Comparison of ENCODE assay signal across 11 cellular contexts in genomic region chr2:12606472-12607000, GRCh38.
DNase-seq lines count a peak whose midpoint lies in the region; ATAC-seq and TF ChIP-seq lines count a peak whose summit lies in the region.
"Had no signal": no experiment of that assay in that cellular context is flagged by ENCODE, and none has a peak within 500 bp of the region (broad histone marks: within the 10 kb centered on the region; RNA-seq: fewer than 3 reads in every experiment).

No MANE protein-coding gene starts in this region.

- peak; percentile 80 for DNase-seq in COLO829 (ENCODE audit: low spot score)
- DNase-seq in epidermal melanocyte (ENCODE audit: insufficient read length, low spot score) = peak; percentile 33
- no peak for DNase-seq in activated T-cell treated with anti-CD3 and anti-CD28 coated beads, Interleukin-2, amount 50 U/mL, for 1 hour
- no peak for DNase-seq in NCI-H446 (lab: John Stamatoyannopoulos, UW)
- no peak for DNase-seq in left colon
- DNase-seq in ascending aorta (ENCODE audit: low spot score in 2 of 2) = no peak
- DNase-seq: effector CD8-positive, alpha-beta T cell; NCI-H146 had no signal

- H3K9me3 ChIP-seq in ascending aorta = no peaks in the 10 kb centered on the region
- H3K9me3 ChIP-seq: thoracic aorta had no signal

- intact Hi-C loops in left colon (cut with DNase I, micrococcal nuclease) = no loop called here
- intact Hi-C loops in ascending aorta (cut with DNase I) = no loop called here

- H3K27me3 ChIP-seq in ascending aorta = no peaks in the 10 kb centered on the region

- H3K27ac ChIP-seq in ascending aorta = no peak overlapping the region
- H3K27ac ChIP-seq: thoracic aorta had no signal

- H3K36me3 Mint-ChIP-seq in nephron (ENCODE audit: low read depth) = no peaks in the 10 kb centered on the region

- ATAC-seq in left colon = no peak

- no peak for TF ChIP-seq CTCF in nephron (IDR thresholded peaks at IDR 0.05; ENCODE audit: unreplicated experiment in 3 of 3)
- peak in 1 of 3 experiments; percentile 27 for TF ChIP-seq CTCF in ascending aorta (IDR thresholded peaks at IDR 0.05)

- peaks cover 3% of the 10 kb centered on the region in 2 donors for H3K4me1 ChIP-seq in ascending aorta

- no peak overlapping the region for H3K4me3 ChIP-seq in ascending aorta
- H3K4me3 ChIP-seq: thoracic aorta had no signal

- H3K36me3 ChIP-seq in ascending aorta = no peaks in the 10 kb centered on the region
- H3K36me3 ChIP-seq: thoracic aorta had no signal

- H3K27me3 Mint-ChIP-seq in nephron (ENCODE audit: low read depth) = peaks cover 3% of the 10 kb centered on the region

- peak overlapping the region; percentile 92 to 95 (median 93) for H3K27ac Mint-ChIP-seq in nephron

- H3K4me3 Mint-ChIP-seq in nephron = no peak overlapping the region

- H3K9me3 Mint-ChIP-seq in nephron = no peaks in the 10 kb centered on the region

- peaks cover 23% of the 10 kb centered on the region for H3K4me1 Mint-ChIP-seq in nephron

TF ChIP-seq in PFSK-1, 5 proteins besides CTCF, POLR2A, EP300 and RAD21:
- TF ChIP-seq TAF1 (IDR thresholded peaks at IDR 0.05; ENCODE audit: borderline replicate concordance, insufficient read depth, low read length) (peak; percentile 48; the same call in 1 of the 2 replicates), FOXP2 (optimal IDR thresholded peaks at IDR 0.05; ENCODE audit: borderline replicate concordance, extremely low read depth, extremely low read length, insufficient read depth) (no peak), POLR2AphosphoS5 (IDR thresholded peaks at IDR 0.05; ENCODE audit: low read depth, low read length) (peak; percentile 68), SIN3A (IDR thresholded peaks at IDR 0.05; ENCODE audit: borderline replicate concordance, insufficient read depth, low read length) (0 out of 2 replicates have a peak, but pooled peaks have one; percentile 36)
- TF ChIP-seq, protein P1, sequence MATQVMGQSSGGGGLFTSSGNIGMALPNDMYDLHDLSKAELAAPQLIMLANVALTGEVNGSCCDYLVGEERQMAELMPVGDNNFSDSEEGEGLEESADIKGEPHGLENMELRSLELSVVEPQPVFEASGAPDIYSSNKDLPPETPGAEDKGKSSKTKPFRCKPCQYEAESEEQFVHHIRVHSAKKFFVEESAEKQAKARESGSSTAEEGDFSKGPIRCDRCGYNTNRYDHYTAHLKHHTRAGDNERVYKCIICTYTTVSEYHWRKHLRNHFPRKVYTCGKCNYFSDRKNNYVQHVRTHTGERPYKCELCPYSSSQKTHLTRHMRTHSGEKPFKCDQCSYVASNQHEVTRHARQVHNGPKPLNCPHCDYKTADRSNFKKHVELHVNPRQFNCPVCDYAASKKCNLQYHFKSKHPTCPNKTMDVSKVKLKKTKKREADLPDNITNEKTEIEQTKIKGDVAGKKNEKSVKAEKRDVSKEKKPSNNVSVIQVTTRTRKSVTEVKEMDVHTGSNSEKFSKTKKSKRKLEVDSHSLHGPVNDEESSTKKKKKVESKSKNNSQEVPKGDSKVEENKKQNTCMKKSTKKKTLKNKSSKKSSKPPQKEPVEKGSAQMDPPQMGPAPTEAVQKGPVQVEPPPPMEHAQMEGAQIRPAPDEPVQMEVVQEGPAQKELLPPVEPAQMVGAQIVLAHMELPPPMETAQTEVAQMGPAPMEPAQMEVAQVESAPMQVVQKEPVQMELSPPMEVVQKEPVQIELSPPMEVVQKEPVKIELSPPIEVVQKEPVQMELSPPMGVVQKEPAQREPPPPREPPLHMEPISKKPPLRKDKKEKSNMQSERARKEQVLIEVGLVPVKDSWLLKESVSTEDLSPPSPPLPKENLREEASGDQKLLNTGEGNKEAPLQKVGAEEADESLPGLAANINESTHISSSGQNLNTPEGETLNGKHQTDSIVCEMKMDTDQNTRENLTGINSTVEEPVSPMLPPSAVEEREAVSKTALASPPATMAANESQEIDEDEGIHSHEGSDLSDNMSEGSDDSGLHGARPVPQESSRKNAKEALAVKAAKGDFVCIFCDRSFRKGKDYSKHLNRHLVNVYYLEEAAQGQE (IDR thresholded peaks at IDR 0.05; ENCODE audit: insufficient read depth in 1 of 2, low read depth in 2 of 2, low read length in 2 of 2) = peak in 1 of 2 experiments; percentile 71; a peak in 1 of 4 replicates

Comparison
In these comparisons a context has a peak if more than half of its experiments do, and no peak if none do; other contexts are left out.
1. DNase-seq: peak in COLO829 (single experiment) and epidermal melanocyte (single experiment); none in activated T-cell treated with anti-CD3 and anti-CD28 coated beads, Interleukin-2, amount 50 U/mL, for 1 hour (single experiment), NCI-H446 (0 of 2), left colon (0 of 2) and ascending aorta (0 of 2).